16 cellular contexts compared by ENCODE assay signal in the genomic region with DNA sequence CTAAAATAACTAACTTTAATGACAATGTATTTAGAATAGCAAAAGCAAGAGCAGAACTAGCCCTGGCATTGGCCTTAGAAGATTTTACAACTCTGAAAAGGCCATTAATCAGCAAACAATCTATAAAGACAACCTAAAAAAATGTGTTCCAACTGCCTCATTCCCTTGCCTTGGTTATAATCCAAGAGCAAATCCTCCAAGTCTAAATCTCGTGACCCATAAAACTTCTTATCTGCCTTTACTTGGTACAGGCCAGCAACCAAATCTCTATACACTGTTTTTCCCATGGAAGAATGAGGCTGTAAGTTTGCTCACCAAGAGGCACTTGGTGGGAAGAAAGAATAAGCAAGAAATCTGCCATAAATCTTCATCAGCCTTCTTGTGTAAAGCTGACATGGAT.
"Had no signal": no experiment of that assay in that cellular context is flagged by ENCODE, and none has a peak within 500 bp of the region (broad histone marks: within the 10 kb centered on the region; RNA-seq: fewer than 3 reads in every experiment).

No MANE protein-coding gene starts in this region.

- H3K27ac ChIP-seq: neutrophil, right lobe of liver, testis, WERI-Rb-1 had no signal

- H3K36me3 ChIP-seq: gastroesophageal sphincter, neutrophil, right lobe of liver, WERI-Rb-1 had no signal

- ATAC-seq: activated CD4-positive, alpha-beta T cell treated with anti-CD3 and anti-CD28 coated beads for 36 hours; gastroesophageal sphincter; right lobe of liver; stimulated activated naive CD8-positive, alpha-beta T cell treated with anti-CD3 and anti-CD28 coated beads, Interleukin-15, amount 100 ng/mL, for 72 hours had no signal

- H3K27me3 ChIP-seq: gastroesophageal sphincter, neutrophil, right lobe of liver, testis had no signal

- H3K4me3 ChIP-seq: coronary artery, gastroesophageal sphincter, right lobe of liver, testis had no signal

- H3K4me1 ChIP-seq: right lobe of liver, testis had no signal

- DNase-seq: activated CD4-positive, alpha-beta memory T cell treated with anti-CD3 and anti-CD28 coated beads, Interleukin-2, amount 10 ng/mL, durations not matched to agents 7 days and 5 days; activated CD4-positive, alpha-beta T cell treated with anti-CD3 and anti-CD28 coated beads for 36 hours; activated naive CD8-positive, alpha-beta T cell treated with anti-CD3 and anti-CD28 coated beads, Interleukin-2, amount 10 ng/mL, durations not matched to agents 7 days and 5 days; caudate nucleus; effector CD4-positive, alpha-beta T cell; midbrain; naive B cell; right lobe of liver; stimulated activated CD4-positive, alpha-beta T cell treated with anti-CD3 and anti-CD28 coated beads, Interleukin-15, amount 100 ng/mL, for 24 hours; stimulated activated CD4-positive, alpha-beta T cell treated with anti-CD3 and anti-CD28 coated beads, Interleukin-4, amount 100 ng/mL, for 4 hours; stimulated activated naive CD8-positive, alpha-beta T cell treated with anti-CD3 and anti-CD28 coated beads, Interleukin-15, amount 100 ng/mL, for 72 hours; testis; WERI-Rb-1 had no signal

- H3K9me3 ChIP-seq: gastroesophageal sphincter, neutrophil, right lobe of liver, testis had no signal
